In genomic region chr11:14259186-14259784, GRCh38 we compare ENCODE assay signal across 26 cellular contexts.
DNase-seq lines count a peak whose midpoint lies in the region; ATAC-seq and TF ChIP-seq lines count a peak whose summit lies in the region.
"Had no signal": no experiment of that assay in that cellular context is flagged by ENCODE, and none has a peak within 500 bp of the region (broad histone marks: within the 10 kb centered on the region; RNA-seq: fewer than 3 reads in every experiment).

No MANE protein-coding gene starts in this region.

- DNase-seq in DMS53 treated with DMSO at 0.1 percent for 48 hours (lab: John Stamatoyannopoulos, UW; ENCODE audit: unreplicated experiment) = peak; percentile 65
- DNase-seq in NCI-H526 (lab: John Stamatoyannopoulos, UW) = peak; percentile 34 to 78
- DNase-seq in epithelial cell of esophagus (ENCODE audit: low read depth) = no peak
- no peak for DNase-seq in neuronal stem cell (ENCODE audit: low spot score)
- DNase-seq in HCEC 1CT = no peak
- DNase-seq in NCI-H2196 (lab: John Stamatoyannopoulos, UW; ENCODE audit: unreplicated experiment) = no peak
- DNase-seq in body of pancreas = no peak
- DNase-seq in T-helper 9 cell = no peak
- DNase-seq: activated CD4-positive, alpha-beta T cell treated with anti-CD3 and anti-CD28 coated beads for 36 hours; activated effector memory CD4-positive, alpha-beta T cell treated with anti-CD3 and anti-CD28 coated beads, Interleukin-2, amount 50 U/mL, for 16 hours; activated naive CD8-positive, alpha-beta T cell treated with anti-CD3 and anti-CD28 coated beads for 36 hours; activated T-cell treated with anti-CD3 and anti-CD28 coated beads, Interleukin-2, amount 50 U/mL, for 1 hour; effector memory CD4-positive, alpha-beta T cell; gastrocnemius medialis; GM23248; IMR-90; left ventricle myocardium inferior; NCI-H1048; NCI-H187; sigmoid colon; stimulated activated CD4-positive, alpha-beta T cell treated with anti-CD3 and anti-CD28 coated beads, Interleukin-4, amount 100 ng/mL, for 24 hours had no signal

- no peak for ATAC-seq in body of pancreas
- ATAC-seq: activated CD4-positive, alpha-beta T cell treated with anti-CD3 and anti-CD28 coated beads for 36 hours; gastrocnemius medialis; stimulated activated memory B cell treated with anti-CD40 and anti-IgM and Interleukin-4, amounts not matched to agents 10 μg/mL and 1 μg/mL and 100 μg/mL, for 72 hours had no signal

- no peak overlapping the region for H2BK12ac ChIP-seq in neuronal stem cell (ENCODE audit: low read length)

- TF ChIP-seq POLR2A in body of pancreas (IDR thresholded peaks at IDR 0.05) = no peak

- H3K27me3 ChIP-seq in neuronal stem cell (ENCODE audit: control insufficient read depth in 3 of 3, insufficient read depth in 3 of 3, low read depth in 1 of 3, low read length in 3 of 3) (peaks cover 0 to 8% (median 0%) of the 10 kb centered on the region in 3 experiments), body of pancreas (no peaks in the 10 kb centered on the region)
- H3K27me3 ChIP-seq: sigmoid colon, vagina had no signal

- H4K91ac ChIP-seq in neuronal stem cell (ENCODE audit: low read depth, low read length, poor library complexity) = no peak overlapping the region

- H3K4me1 ChIP-seq in neuronal stem cell (ENCODE audit: control insufficient read depth in 2 of 2, insufficient read depth in 1 of 2, low read depth in 1 of 2, low read length in 2 of 2) (peaks cover 0 to 2% of the 10 kb centered on the region in 2 donors), body of pancreas (no peaks in the 10 kb centered on the region)
- H3K4me1 ChIP-seq: gastrocnemius medialis, left ventricle myocardium inferior, prostate gland, vagina had no signal

- no peaks in the 10 kb centered on the region for H3K79me1 ChIP-seq in neuronal stem cell (ENCODE audit: low read depth, low read length)

- no peak overlapping the region for H3K14ac ChIP-seq in neuronal stem cell (ENCODE audit: low read length)

- no peaks in the 10 kb centered on the region for H3K9me3 ChIP-seq in neuronal stem cell (replicated peaks in 1 of 2; ENCODE audit: control insufficient read depth in 2 of 2, insufficient read depth in 1 of 2, low read depth in 1 of 2, low read length in 2 of 2)
- no peaks in the 10 kb centered on the region for H3K9me3 ChIP-seq in body of pancreas
- H3K9me3 ChIP-seq: gastrocnemius medialis, left ventricle myocardium inferior, neutrophil, prostate gland, sigmoid colon, vagina had no signal

- no peak overlapping the region for H2BK120ac ChIP-seq in neuronal stem cell (ENCODE audit: low read depth, low read length)

- no peak overlapping the region for H2AK5ac ChIP-seq in neuronal stem cell (ENCODE audit: low read depth, low read length)

- H3K4ac ChIP-seq in neuronal stem cell (ENCODE audit: low read length) = no peak overlapping the region

- TF ChIP-seq CTCF in epithelial cell of esophagus (IDR thresholded peaks at IDR 0.05; ENCODE audit: insufficient read depth, low read depth, low read length, missing control alignments) (peak; percentile 12), body of pancreas (IDR thresholded peaks at IDR 0.05) (no peak)

- peak overlapping the region; percentile 31 for H3K9ac ChIP-seq in neuronal stem cell (ENCODE audit: low read depth, low read length, poor library complexity)
- H3K9ac ChIP-seq: GM23248 had no signal

- H3K23ac ChIP-seq in neuronal stem cell (ENCODE audit: low read depth, low read length, poor library complexity) = peak overlapping the region; percentile 48

- WGBS in neuronal stem cell (ENCODE audit: extremely low coverage in 2 of 2, insufficient read length in 2 of 2, insufficient replicate concordance in 1 of 2), 2 donors = no CpG with 5 or more reads among the region's 38 CpGs
- whole genome bisulfite sequencing in body of pancreas, 2 donors = 44 to 55% methylated on average over 34 to 38 of the region's 38 CpGs

- H3K36me3 ChIP-seq in neuronal stem cell (replicated peaks in 1 of 2; ENCODE audit: control insufficient read depth in 2 of 2, insufficient read depth in 2 of 2, low read length in 2 of 2) (peaks cover 0 to 4% of the 10 kb centered on the region in 2 donors), body of pancreas (replicated peaks in 1 of 2; ENCODE audit: insufficient read depth in 1 of 2, low read depth in 2 of 2) (no peaks in the 10 kb centered on the region)
- H3K36me3 ChIP-seq: gastrocnemius medialis, left ventricle myocardium inferior, neutrophil, prostate gland, sigmoid colon, vagina had no signal

- no peak overlapping the region for H2AFZ ChIP-seq in neuronal stem cell (ENCODE audit: low read length)
- H2AFZ ChIP-seq: GM23248 had no signal

- H3K4me2 ChIP-seq in neuronal stem cell (ENCODE audit: insufficient read depth, low read length, poor library complexity, severe bottlenecking) = no peak overlapping the region

- no peak overlapping the region for H2BK15ac ChIP-seq in neuronal stem cell (ENCODE audit: low read length)

- intact Hi-C loops in body of pancreas (cut with DNase I) = no loop called here

- H4K8ac ChIP-seq in neuronal stem cell (ENCODE audit: low read depth, low read length) = peak overlapping the region; percentile 84

- peak overlapping the region; percentile 16 for H3K18ac ChIP-seq in neuronal stem cell (ENCODE audit: low read length)

- H3K4me3 ChIP-seq in epithelial cell of esophagus (ENCODE audit: low read length) = no peak overlapping the region
- no peak overlapping the region for H3K4me3 ChIP-seq in neuronal stem cell (ENCODE audit: low read length in 2 of 2)
- no peak overlapping the region for H3K4me3 ChIP-seq in body of pancreas
- H3K4me3 ChIP-seq: gastrocnemius medialis, GM23248, left ventricle myocardium inferior, prostate gland, sigmoid colon, vagina had no signal

- H2BK5ac ChIP-seq in neuronal stem cell (ENCODE audit: low read length) = no peak overlapping the region

- H3K27ac ChIP-seq in neuronal stem cell (replicated peaks; ENCODE audit: low read length) = no peak overlapping the region
- H3K27ac ChIP-seq in body of pancreas = no peak overlapping the region
- H3K27ac ChIP-seq: gastrocnemius medialis, GM23248, left ventricle myocardium inferior, neutrophil, prostate gland, RWPE1, sigmoid colon, vagina had no signal

Comparison
In these comparisons a context has a peak if more than half of its experiments do, and no peak if none do; other contexts are left out.
1. DNase-seq: peak in DMS53 treated with DMSO at 0.1 percent for 48 hours (single experiment) and NCI-H526 (2 of 2); none in epithelial cell of esophagus (single experiment), neuronal stem cell (single experiment), HCEC 1CT (single experiment), NCI-H2196 (single experiment), body of pancreas (0 of 4) and T-helper 9 cell (single experiment).